1 cellular context compared by ENCODE assay signal in the genomic region with DNA sequence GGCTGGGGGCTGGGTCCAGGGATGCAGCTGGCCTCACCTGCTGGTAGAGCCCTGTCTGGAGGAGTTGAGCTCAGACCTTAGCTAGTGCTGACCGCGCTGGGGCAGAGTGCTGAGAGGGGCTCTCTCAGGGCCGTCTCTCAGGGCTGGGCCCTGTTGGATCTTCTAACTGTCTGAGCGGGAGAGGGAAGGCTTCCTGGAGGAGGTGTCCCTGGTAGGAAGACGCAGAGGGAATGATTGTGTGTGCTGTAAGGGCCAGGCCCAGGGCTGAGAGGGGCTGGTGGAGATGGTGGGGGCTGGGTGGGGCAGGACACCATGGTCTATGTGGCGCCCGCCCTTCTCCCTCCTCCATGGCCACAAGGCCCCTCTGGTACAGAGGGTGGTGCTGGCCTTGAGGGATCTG.
A peak's percentile ranks its signal among the peaks of the same experiment; 100 is the strongest.
TF ChIP-seq lines count a peak whose summit lies in the region.

No MANE protein-coding gene starts in this region.

TF ChIP-seq in HepG2, 621 proteins besides CTCF, POLR2A, EP300 and RAD21:
- TF ChIP-seq ZFP36 (IDR thresholded peaks at IDR 0.05; ENCODE audit: borderline replicate concordance, low read depth, low read length, partially characterized antibody) = peak; percentile 39
- TF ChIP-seq JUNB (CRISPR knock-in tag; IDR thresholded peaks at IDR 0.05; ENCODE audit: borderline replicate concordance) = no peak
- no peak for TF ChIP-seq SALL2 (CRISPR knock-in tag; IDR thresholded peaks at IDR 0.05)
